ENCODE assay signal across 9 cellular contexts in genomic region chr2:88187038-88187676, GRCh38. TPM values are rescaled to one million over a fixed set of nuclear protein-coding genes. Genes with fewer than 3 reads are reported as not detected.
DNase-seq lines count a peak whose midpoint lies in the region; ATAC-seq and TF ChIP-seq lines count a peak whose summit lies in the region.
"Had no signal": no experiment of that assay in that cellular context is flagged by ENCODE, and none has a peak within 500 bp of the region (broad histone marks: within the 10 kb centered on the region; RNA-seq: fewer than 3 reads in every experiment).

No MANE protein-coding gene starts in this region.

- H3K4me1 ChIP-seq in gastroesophageal sphincter (no peaks in the 10 kb centered on the region), parathyroid adenoma (no peaks in the 10 kb centered on the region)

- H3K9me3 ChIP-seq in gastroesophageal sphincter (no peaks in the 10 kb centered on the region), parathyroid adenoma (ENCODE audit: control insufficient read depth, low read length) (no peaks in the 10 kb centered on the region)

- ATAC-seq in activated CD8-positive, alpha-beta memory T cell treated with anti-CD3 and anti-CD28 coated beads, Interleukin-2, amount 10 ng/mL, durations not matched to agents 7 days and 5 days = peak; percentile 55
- peak; percentile 72 for ATAC-seq in gastroesophageal sphincter
- no peak for ATAC-seq in GM18502 (IDR thresholded peaks at IDR 0.05; ENCODE audit: poor library complexity, unreplicated experiment)
- ATAC-seq in GM19328 (IDR thresholded peaks at IDR 0.05; ENCODE audit: unreplicated experiment) = no peak

- H3K27ac ChIP-seq in gastroesophageal sphincter (no peak overlapping the region), parathyroid adenoma (no peak overlapping the region)

- H3K4me2 ChIP-seq in parathyroid adenoma (ENCODE audit: low read length) = no peak overlapping the region

- H3K27me3 Mint-ChIP-seq in activated CD8-positive, alpha-beta memory T cell treated with anti-CD3 and anti-CD28 coated beads, Interleukin-2, amount 10 ng/mL, durations not matched to agents 7 days and 5 days = peaks cover 8% of the 10 kb centered on the region

- no peak for TF ChIP-seq POLR2A in gastroesophageal sphincter (IDR thresholded peaks at IDR 0.05)

- H2AFZ ChIP-seq in parathyroid adenoma = no peak overlapping the region

- no peaks in the 10 kb centered on the region for H3K36me3 Mint-ChIP-seq in activated CD8-positive, alpha-beta memory T cell treated with anti-CD3 and anti-CD28 coated beads, Interleukin-2, amount 10 ng/mL, durations not matched to agents 7 days and 5 days

- TF ChIP-seq CTCF in gastroesophageal sphincter (IDR thresholded peaks at IDR 0.05) (peak in 3 of 4 experiments; percentile 43 to 81 (median 56)), parathyroid adenoma (IDR thresholded peaks at IDR 0.05) (peak; percentile 55)

- no peaks in the 10 kb centered on the region for H3K79me2 ChIP-seq in parathyroid adenoma

- H3K4me1 Mint-ChIP-seq in activated CD8-positive, alpha-beta memory T cell treated with anti-CD3 and anti-CD28 coated beads, Interleukin-2, amount 10 ng/mL, durations not matched to agents 7 days and 5 days = peaks cover 7% of the 10 kb centered on the region

- H3K4me3 ChIP-seq in gastroesophageal sphincter = no peak overlapping the region
- no peak overlapping the region for H3K4me3 ChIP-seq in parathyroid adenoma (ENCODE audit: low read depth, low read length)

- TF ChIP-seq EP300 in gastroesophageal sphincter (IDR thresholded peaks at IDR 0.05) = no peak

- no peak overlapping the region for H3K9ac ChIP-seq in parathyroid adenoma

- H3K4me3 Mint-ChIP-seq in activated CD8-positive, alpha-beta memory T cell treated with anti-CD3 and anti-CD28 coated beads, Interleukin-2, amount 10 ng/mL, durations not matched to agents 7 days and 5 days = no peak overlapping the region
- H3K4me3 Mint-ChIP-seq: activated T-cell treated with anti-CD3 and anti-CD28 coated beads, Interleukin-2, amount 50 U/mL, for 4 hours had no signal

- H3K36me3 ChIP-seq in gastroesophageal sphincter (peaks cover 0 to 49% of the 10 kb centered on the region in 2 donors), parathyroid adenoma (ENCODE audit: control insufficient read depth, insufficient read depth, low read length) (no peaks in the 10 kb centered on the region)

- WGBS in gastroesophageal sphincter (ENCODE audit: low coverage in 1 of 2), 2 donors = 26 to 70% methylated on average over 3 of the region's 7 CpGs

- H3K27me3 ChIP-seq in gastroesophageal sphincter (no peaks in the 10 kb centered on the region), parathyroid adenoma (ENCODE audit: control insufficient read depth, insufficient read depth, low read length) (no peaks in the 10 kb centered on the region)

- H3K9me3 Mint-ChIP-seq in activated CD8-positive, alpha-beta memory T cell treated with anti-CD3 and anti-CD28 coated beads, Interleukin-2, amount 10 ng/mL, durations not matched to agents 7 days and 5 days (ENCODE audit: low read depth) = peaks cover 2% of the 10 kb centered on the region

- no peak overlapping the region for H3K27ac Mint-ChIP-seq in activated CD8-positive, alpha-beta memory T cell treated with anti-CD3 and anti-CD28 coated beads, Interleukin-2, amount 10 ng/mL, durations not matched to agents 7 days and 5 days

- CTCF ChIA-PET in activated CD8-positive, alpha-beta memory T cell treated with anti-CD3 and anti-CD28 coated beads, Interleukin-2, amount 10 ng/mL, durations not matched to agents 7 days and 5 days (lab: Charles Lee) = no interaction called here

- DNase-seq in activated CD8-positive, alpha-beta memory T cell treated with anti-CD3 and anti-CD28 coated beads, Interleukin-2, amount 10 ng/mL, durations not matched to agents 7 days and 5 days = peak; percentile 53
- no peak for DNase-seq in activated CD8-positive, alpha-beta memory T cell treated with anti-CD3 and anti-CD28 coated beads, Interleukin-2, amount 50 U/mL, for 48 hours
- peak; percentile 74 to 78 for DNase-seq in NCI-H2081 (lab: John Stamatoyannopoulos, UW)
- peak; percentile 48 to 62 for DNase-seq in activated CD4-positive, alpha-beta T cell treated with anti-CD3 and anti-CD28 coated beads, Interleukin-2, amount 50 U/mL, for 48 hours
- DNase-seq: activated T-cell treated with anti-CD3 and anti-CD28 coated beads, Interleukin-2, amount 50 U/mL, for 4 hours had no signal

RNA-seq across cellular contexts. Expression of gene THNSL2, which starts 17.0 kb away (rescaled TPM):
- under 1 TPM; 0.53 to 0.77 TPM for total RNA-seq in activated CD8-positive, alpha-beta memory T cell treated with anti-CD3 and anti-CD28 coated beads, Interleukin-2, amount 10 ng/mL, durations not matched to agents 7 days and 5 days
- 10 to 100 TPM in 3 of 4 donors, 1 to 10 TPM in 1; 2.6 to 44.8 (median 27.7) TPM for total RNA-seq in gastroesophageal sphincter

RNA-seq across cellular contexts. Expression of gene FABP1, which starts 59.3 kb away (rescaled TPM):
- not detected for total RNA-seq in activated CD8-positive, alpha-beta memory T cell treated with anti-CD3 and anti-CD28 coated beads, Interleukin-2, amount 10 ng/mL, durations not matched to agents 7 days and 5 days
- total RNA-seq in gastroesophageal sphincter = not detected

Comparison
In these comparisons a context has a peak if more than half of its experiments do, and no peak if none do; other contexts are left out.
1. ATAC-seq: peak in activated CD8-positive, alpha-beta memory T cell treated with anti-CD3 and anti-CD28 coated beads, Interleukin-2, amount 10 ng/mL, durations not matched to agents 7 days and 5 days (single experiment) and gastroesophageal sphincter (single experiment); none in GM18502 (single experiment) and GM19328 (single experiment).